15 cellular contexts compared by ENCODE assay signal in genomic region chr11:20669833-20670684, GRCh38. TPM values are rescaled to one million over a fixed set of nuclear protein-coding genes. Genes with fewer than 3 reads are reported as not detected.
DNase-seq lines count a peak whose midpoint lies in the region; ATAC-seq and TF ChIP-seq lines count a peak whose summit lies in the region.
"Had no signal": no experiment of that assay in that cellular context is flagged by ENCODE, and none has a peak within 500 bp of the region (broad histone marks: within the 10 kb centered on the region; RNA-seq: fewer than 3 reads in every experiment).

No MANE protein-coding gene starts in this region.

- no peak overlapping the region for H3K27ac Mint-ChIP-seq in immature natural killer cell
- H3K27ac Mint-ChIP-seq: stimulated activated naive CD8-positive, alpha-beta T cell treated with anti-CD3 and anti-CD28 coated beads, Interleukin-15, amount 100 ng/mL, for 72 hours had no signal

- H3K27me3 Mint-ChIP-seq in immature natural killer cell (ENCODE audit: low read depth in 3 of 3), result peaks cover 20 to 28% (median 24%) of the 10 kb centered on the region in 3 donors

- H3K36me3 Mint-ChIP-seq in immature natural killer cell, result no peaks in the 10 kb centered on the region

- H3K9me3 ChIP-seq in NT2/D1 (ENCODE audit: insufficient read depth, low read length), result no peaks in the 10 kb centered on the region
- H3K9me3 ChIP-seq in gastrocnemius medialis, result no peaks in the 10 kb centered on the region

- intact Hi-C loops in gastrocnemius medialis (cut with DNase I; ENCODE audit: low total_unique reads), result loop anchor here (5.0 kb wide), 1 partner anchor 717 kb away; no protein-coding TSS in a partner anchor

- H3K4me3 ChIP-seq in NT2/D1 (ENCODE audit: insufficient read length, low read depth), result peak overlapping the region; percentile 64
- peak overlapping the region; percentile 22 for H3K4me3 ChIP-seq in iPS-11a (ENCODE audit: low read depth, low read length)
- peak overlapping the region; percentile 37 to 50 (median 42) for H3K4me3 ChIP-seq in gastrocnemius medialis

- H3K4me1 ChIP-seq in NT2/D1 (ENCODE audit: insufficient read depth, insufficient read length), result no peaks in the 10 kb centered on the region
- H3K4me1 ChIP-seq in gastrocnemius medialis, result peaks cover 0 to 9% of the 10 kb centered on the region in 2 donors

- in situ Hi-C loops in gastrocnemius medialis (cut with MboI; ENCODE audit: low sequenced_read_pairs in 4 of 4), result loop anchor here in 1 of 4 donors (10.0 kb wide), 1 partner anchor 1465 kb away; no protein-coding TSS in a partner anchor

- H3K36me3 ChIP-seq in NT2/D1 (ENCODE audit: insufficient read depth, insufficient read length, low read length) (no peaks in the 10 kb centered on the region), gastrocnemius medialis (no peaks in the 10 kb centered on the region)

- no peak for TF ChIP-seq CTCF in gastrocnemius medialis (IDR thresholded peaks at IDR 0.05 in 4 of 5, conservative IDR thresholded peaks at IDR 0.05 in 1 of 5)

- TF ChIP-seq POLR2A in gastrocnemius medialis (IDR thresholded peaks at IDR 0.05), result no peak

- peaks cover 0 to 8% of the 10 kb centered on the region in 2 donors for H3K4me1 Mint-ChIP-seq in immature natural killer cell

- H3K9me3 Mint-ChIP-seq in immature natural killer cell, result peaks cover 0 to 7% (median 4%) of the 10 kb centered on the region in 6 donors
- H3K9me3 Mint-ChIP-seq: stimulated activated naive CD8-positive, alpha-beta T cell treated with anti-CD3 and anti-CD28 coated beads, Interleukin-15, amount 100 ng/mL, for 72 hours had no signal

- peak; percentile 43 for DNase-seq in NCI-H345 (lab: John Stamatoyannopoulos, UW)
- no peak for DNase-seq in NCI-H345 treated with DMSO at 0.1 percent for 48 hours (lab: John Stamatoyannopoulos, UW; ENCODE audit: unreplicated experiment)
- DNase-seq in NT2/D1 (ENCODE audit: low read depth, low spot score), result no peak
- no peak for DNase-seq in gastrocnemius medialis
- no peak for DNase-seq in immature natural killer cell
- no peak for DNase-seq in T1000 (lab: John Stamatoyannopoulos, UW)
- DNase-seq: activated T-cell treated with anti-CD3 and anti-CD28 coated beads, Interleukin-2, amount 50 U/mL, for 1 hour; central memory CD4-positive, alpha-beta T cell; stimulated activated naive CD8-positive, alpha-beta T cell treated with anti-CD3 and anti-CD28 coated beads, Interleukin-15, amount 100 ng/mL, for 72 hours had no signal

- no peak overlapping the region for H3K4me3 Mint-ChIP-seq in immature natural killer cell

- ATAC-seq in gastrocnemius medialis (no peak), GM21423 (IDR thresholded peaks at IDR 0.05; ENCODE audit: unreplicated experiment) (no peak)

- H3K9ac ChIP-seq in NT2/D1 (ENCODE audit: insufficient read length, low read depth), result peak overlapping the region; percentile 56

- no peak overlapping the region for H3K27ac ChIP-seq in gastrocnemius medialis
- H3K27ac ChIP-seq: HL-60 had no signal

- H3K27me3 ChIP-seq in NT2/D1 (ENCODE audit: insufficient read depth, insufficient read length) (peaks cover 65% of the 10 kb centered on the region), gastrocnemius medialis (peaks cover 47 to 57% (median 51%) of the 10 kb centered on the region in 3 donors)

RNA-seq across cellular contexts. Expression of gene NELL1, which starts 0.7 kb away (rescaled TPM):
- total RNA-seq in gastrocnemius medialis, result not detected
- not detected for polyA plus RNA-seq in immature natural killer cell
- total RNA-seq: fibroblast of villous mesenchyme, OCI-LY7 had no signal
- polyA plus RNA-seq: AG04450 had no signal
